21 cellular contexts compared by ENCODE assay signal in genomic region chr6:148027201-148027600, GRCh38.
A peak's percentile ranks its signal among the peaks of the same experiment; 100 is the strongest.
DNase-seq lines count a peak whose midpoint lies in the region; ATAC-seq and TF ChIP-seq lines count a peak whose summit lies in the region.
"Had no signal": no experiment of that assay in that cellular context is flagged by ENCODE, and none has a peak within 500 bp of the region (broad histone marks: within the 10 kb centered on the region; RNA-seq: fewer than 3 reads in every experiment).

No MANE protein-coding gene starts in this region.

- no peak overlapping the region for H3K4me2 ChIP-seq in hepatocyte
- H3K4me2 ChIP-seq: BLaER1 treated with 17β-estradiol and CSF1 and Interleukin-3, amounts not matched to agents 10 nM and 100 nM had no signal

- H3K79me2 ChIP-seq in hepatocyte, result no peaks in the 10 kb centered on the region

- H3K9me2 ChIP-seq in hepatocyte (replicated peaks; ENCODE audit: insufficient read depth), result no peaks in the 10 kb centered on the region

- ATAC-seq in HG02678 (IDR thresholded peaks at IDR 0.05; ENCODE audit: unreplicated experiment), result no peak
- ATAC-seq: activated T-cell treated with anti-CD3 and anti-CD28 coated beads, Interleukin-2, amount 50 U/mL, for 72 hours; stimulated activated effector memory CD8-positive, alpha-beta T cell treated with anti-CD3 and anti-CD28 coated beads, Interleukin-12 subunit alpha, Interleukin-12 subunit beta, amount 100 ng/mL, for 72 hours had no signal

- H3K4me1 ChIP-seq in hepatocyte (ENCODE audit: insufficient read depth) (no peaks in the 10 kb centered on the region), tibial nerve (no peaks in the 10 kb centered on the region), sigmoid colon (no peaks in the 10 kb centered on the region)
- H3K4me1 ChIP-seq: BLaER1 treated with 17β-estradiol and CSF1 and Interleukin-3, amounts not matched to agents 10 nM and 100 nM; SJCRH30 had no signal

- no peaks in the 10 kb centered on the region for H3K9me3 ChIP-seq in hepatocyte (ENCODE audit: low read depth)
- no peaks in the 10 kb centered on the region for H3K9me3 ChIP-seq in tibial nerve
- H3K9me3 ChIP-seq in sigmoid colon, result no peaks in the 10 kb centered on the region

- no peak overlapping the region for H2AFZ ChIP-seq in hepatocyte

- no peak for TF ChIP-seq EP300 in tibial nerve (IDR thresholded peaks at IDR 0.05)
- TF ChIP-seq EP300 in sigmoid colon (IDR thresholded peaks at IDR 0.05), result no peak

- TF ChIP-seq POLR2A in tibial nerve (IDR thresholded peaks at IDR 0.05) (no peak), sigmoid colon (IDR thresholded peaks at IDR 0.05) (no peak)

- no peak for TF ChIP-seq CTCF in LNCaP clone FGC (IDR thresholded peaks at IDR 0.05; ENCODE audit: control insufficient read depth, extremely low read depth, insufficient read depth)
- TF ChIP-seq CTCF in hepatocyte (IDR thresholded peaks at IDR 0.05; ENCODE audit: poor library complexity), result no peak
- TF ChIP-seq CTCF in tibial nerve (IDR thresholded peaks at IDR 0.05), result no peak
- no peak for TF ChIP-seq CTCF in sigmoid colon (IDR thresholded peaks at IDR 0.05)

- H3K27ac ChIP-seq in hepatocyte, result no peak overlapping the region
- H3K27ac ChIP-seq in tibial nerve, result no peak overlapping the region
- no peak overlapping the region for H3K27ac ChIP-seq in sigmoid colon
- H3K27ac ChIP-seq: BLaER1 treated with 17β-estradiol and CSF1 and Interleukin-3, amounts not matched to agents 10 nM and 100 nM; SJCRH30 had no signal

- no peaks in the 10 kb centered on the region for H3K36me3 ChIP-seq in hepatocyte (replicated peaks; ENCODE audit: insufficient read depth, low read depth)
- no peaks in the 10 kb centered on the region for H3K36me3 ChIP-seq in tibial nerve
- H3K36me3 ChIP-seq in sigmoid colon, result no peaks in the 10 kb centered on the region
- H3K36me3 ChIP-seq: BLaER1 treated with 17β-estradiol and CSF1 and Interleukin-3, amounts not matched to agents 10 nM and 100 nM; SJCRH30 had no signal

- WGBS in hepatocyte (ENCODE audit: low lambda C conversion rate, missing lambda C conversion rate), result 43% methylated on average over 1 of the region's 1 CpG
- WGBS in tibial nerve, 2 donors, result 72 to 86% methylated on average over 1 of the region's 1 CpG
- WGBS in sigmoid colon, 2 donors, result 19 to 71% methylated on average over 1 of the region's 1 CpG

- intact Hi-C loops in sigmoid colon (cut with DNase I), result no loop called here

- DNase-seq in COLO668 (lab: John Stamatoyannopoulos, UW; ENCODE audit: unreplicated experiment), result peak; percentile 15
- peak; percentile 42 for DNase-seq in LNCaP clone FGC (ENCODE audit: low read depth)
- peak; percentile 19 for DNase-seq in NCI-H510A (lab: John Stamatoyannopoulos, UW)
- peak; percentile 26 for DNase-seq in hepatocyte (ENCODE audit: low spot score)
- DNase-seq in Kasumi-1 (lab: John Stamatoyannopoulos, UW), result no peak
- DNase-seq in tibial nerve (ENCODE audit: low spot score in 2 of 2), result no peak
- DNase-seq in sigmoid colon, result no peak
- DNase-seq: activated B cell treated with CpG ODN at 0.5 μM for 24 hours; activated CD8-positive, alpha-beta memory T cell treated with anti-CD3 and anti-CD28 coated beads for 24 hours; activated T-cell treated with anti-CD3 and anti-CD28 coated beads, Interleukin-2, amount 50 U/mL, for 72 hours; hippocampal formation; kidney glomerular epithelial cell; MV-4-11; NCI-H226; OCI-M1; SJCRH30; stimulated activated CD4-positive, alpha-beta T cell treated with anti-CD3 and anti-CD28 coated beads, Interleukin-15, amount 100 ng/mL, for 24 hours; T-helper 2 cell had no signal

- no peaks in the 10 kb centered on the region for H4K20me1 ChIP-seq in hepatocyte (ENCODE audit: insufficient read depth, poor library complexity, severe bottlenecking)
- H4K20me1 ChIP-seq: BLaER1 treated with 17β-estradiol and CSF1 and Interleukin-3, amounts not matched to agents 10 nM and 100 nM had no signal

- H3K27me3 ChIP-seq in hepatocyte (no peaks in the 10 kb centered on the region), tibial nerve (no peaks in the 10 kb centered on the region), sigmoid colon (no peaks in the 10 kb centered on the region)
- H3K27me3 ChIP-seq: BLaER1 treated with 17β-estradiol and CSF1 and Interleukin-3, amounts not matched to agents 10 nM and 100 nM; SJCRH30 had no signal

- H3K4me3 ChIP-seq in LNCaP clone FGC (ENCODE audit: low read depth, low read length) (no peak overlapping the region), hepatocyte (no peak overlapping the region), tibial nerve (no peak overlapping the region), sigmoid colon (no peak overlapping the region)
- H3K4me3 ChIP-seq: BLaER1 treated with 17β-estradiol and CSF1 and Interleukin-3, amounts not matched to agents 10 nM and 100 nM; SJCRH30 had no signal

Comparison
In these comparisons a context has a peak if more than half of its experiments do, and no peak if none do; other contexts are left out.
1. DNase-seq: peak in COLO668 (single experiment), LNCaP clone FGC (single experiment), NCI-H510A (single experiment) and hepatocyte (single experiment); none in Kasumi-1 (0 of 2), tibial nerve (0 of 2) and sigmoid colon (single experiment).